ENCODE assay signal across 9 cellular contexts in genomic region chr2:8090748-8091700, GRCh38.
A peak's percentile ranks its signal among the peaks of the same experiment; 100 is the strongest.
DNase-seq lines count a peak whose midpoint lies in the region; ATAC-seq and TF ChIP-seq lines count a peak whose summit lies in the region.
"Had no signal": no experiment of that assay in that cellular context is flagged by ENCODE, and none has a peak within 500 bp of the region (broad histone marks: within the 10 kb centered on the region; RNA-seq: fewer than 3 reads in every experiment).

No MANE protein-coding gene starts in this region.

- no peaks in the 10 kb centered on the region for H3K9me3 Mint-ChIP-seq in chondrocyte (ENCODE audit: low read depth)
- H3K9me3 Mint-ChIP-seq: neural crest cell had no signal

- peak; percentile 70 for DNase-seq in GM04504 (ENCODE audit: low read depth)
- DNase-seq in RKO (ENCODE audit: low spot score): peak; percentile 91
- peak; percentile 96 for DNase-seq in brain microvascular endothelial cell
- peak; percentile 15 to 64 (median 29) for DNase-seq in mucosa of descending colon
- DNase-seq in NCI-H2029 treated with DMSO at 0.1 percent for 48 hours (lab: John Stamatoyannopoulos, UW): no peak
- no peak for DNase-seq in chondrocyte (ENCODE audit: low spot score)

- no peak overlapping the region for H3K27ac Mint-ChIP-seq in chondrocyte (ENCODE audit: unreplicated experiment)

- no peaks in the 10 kb centered on the region for H3K9me3 ChIP-seq in mucosa of descending colon

- H3K27me3 Mint-ChIP-seq in chondrocyte (ENCODE audit: low read depth): no peaks in the 10 kb centered on the region

- intact Hi-C loops in mucosa of descending colon (cut with DNase I, micrococcal nuclease): no loop called here

- H3K4me3 Mint-ChIP-seq in chondrocyte (ENCODE audit: unreplicated experiment): no peak overlapping the region
- H3K4me3 Mint-ChIP-seq: neural crest cell had no signal

- TF ChIP-seq CTCF in brain microvascular endothelial cell (IDR thresholded peaks at IDR 0.05; ENCODE audit: low read depth, low read length, missing control alignments) (no peak), mucosa of descending colon (IDR thresholded peaks at IDR 0.05) (no peak), chondrocyte (IDR thresholded peaks at IDR 0.05) (no peak)

- ATAC-seq in HG02884 (IDR thresholded peaks at IDR 0.05; ENCODE audit: unreplicated experiment) (peak; percentile 69), mucosa of descending colon (peak; percentile 89), HG03108 (IDR thresholded peaks at IDR 0.05; ENCODE audit: unreplicated experiment) (no peak)

- H3K36me3 ChIP-seq in brain microvascular endothelial cell (replicated peaks) (no peaks in the 10 kb centered on the region), mucosa of descending colon (ENCODE audit: low read depth) (no peaks in the 10 kb centered on the region)

- H3K4me1 ChIP-seq in mucosa of descending colon (ENCODE audit: low read depth): no peaks in the 10 kb centered on the region

- no peak overlapping the region for H3K4me3 ChIP-seq in brain microvascular endothelial cell (ENCODE audit: low read depth, low read length)
- H3K4me3 ChIP-seq in mucosa of descending colon: no peak overlapping the region

- H3K27me3 ChIP-seq in brain microvascular endothelial cell (replicated peaks): no peaks in the 10 kb centered on the region

- in situ Hi-C loops in brain microvascular endothelial cell (cut with HindIII; ENCODE audit: low pct_ligation_motif_present, low sequenced_read_pairs): no loop called here

- H3K27ac ChIP-seq in brain microvascular endothelial cell: peak overlapping the region; percentile 16

- H3K4me1 Mint-ChIP-seq in chondrocyte (ENCODE audit: low read depth): peaks cover 18% of the 10 kb centered on the region
- H3K4me1 Mint-ChIP-seq: neural crest cell had no signal

- H3K36me3 Mint-ChIP-seq in chondrocyte (ENCODE audit: low read depth): no peaks in the 10 kb centered on the region

Comparison
In these comparisons a context has a peak if more than half of its experiments do, and no peak if none do; other contexts are left out.
1. DNase-seq: peak in GM04504 (single experiment), RKO (single experiment), brain microvascular endothelial cell (single experiment) and mucosa of descending colon (3 of 3); none in NCI-H2029 treated with DMSO at 0.1 percent for 48 hours (single experiment) and chondrocyte (single experiment).